In genomic region chr11:76337469-76337868, GRCh38 we compare ENCODE assay signal across 26 cellular contexts.
"Had no signal": no experiment of that assay in that cellular context is flagged by ENCODE, and none has a peak within 500 bp of the region (broad histone marks: within the 10 kb centered on the region; RNA-seq: fewer than 3 reads in every experiment).

No MANE protein-coding gene starts in this region.

- H3K27me3 ChIP-seq: esophagus squamous epithelium, right atrium auricular region, suprapubic skin, tibial artery, upper lobe of right lung had no signal

- H3K4me1 Mint-ChIP-seq: neural crest cell had no signal

- H3K4me1 ChIP-seq: suprapubic skin, upper lobe of right lung had no signal

- DNase-seq: activated CD4-positive, alpha-beta T cell treated with anti-CD3 and anti-CD28 coated beads for 36 hours; activated CD4-positive, CD25-positive, alpha-beta regulatory T cell; activated CD8-positive, alpha-beta memory T cell treated with anti-CD3 and anti-CD28 coated beads for 24 hours; activated gamma-delta T cell; activated naive CD4-positive, alpha-beta T cell treated with anti-CD3 and anti-CD28 coated beads, Interleukin-2, amount 10 ng/mL, durations not matched to agents 7 days and 5 days; activated naive CD8-positive, alpha-beta T cell treated with anti-CD3 and anti-CD28 coated beads, Interleukin-2, amount 10 ng/mL, durations not matched to agents 7 days and 5 days; dermis blood vessel endothelial cell; effector CD4-positive, alpha-beta T cell; esophagus squamous epithelium; foreskin melanocyte; kidney glomerular epithelial cell; lower lobe of right lung; mesenchymal stem cell; naive thymus-derived CD8-positive, alpha-beta T cell; occipital lobe; stimulated activated CD4-positive, alpha-beta T cell treated with anti-CD3 and anti-CD28 coated beads, Interleukin-15, amount 100 ng/mL, for 24 hours; stimulated activated CD4-positive, alpha-beta T cell treated with anti-CD3 and anti-CD28 coated beads, Interleukin-2, amount 100 ng/mL, for 24 hours; stimulated activated naive CD4-positive, alpha-beta T cell; tibial artery; upper lobe of right lung had no signal

- H3K36me3 ChIP-seq: esophagus squamous epithelium, lower lobe of right lung, right atrium auricular region, suprapubic skin, tibial artery, upper lobe of right lung had no signal

- H3K27me3 Mint-ChIP-seq: activated CD4-positive, alpha-beta T cell treated with anti-CD3 and anti-CD28 coated beads for 36 hours had no signal

- H3K4me3 ChIP-seq: esophagus squamous epithelium, lower lobe of right lung, right atrium auricular region, suprapubic skin, tibial artery, upper lobe of right lung had no signal

- H3K36me3 Mint-ChIP-seq: activated naive CD8-positive, alpha-beta T cell treated with anti-CD3 and anti-CD28 coated beads, Interleukin-2, amount 10 ng/mL, durations not matched to agents 7 days and 5 days had no signal

- ATAC-seq: activated CD4-positive, alpha-beta T cell treated with anti-CD3 and anti-CD28 coated beads for 36 hours; left lobe of liver; naive thymus-derived CD8-positive, alpha-beta T cell had no signal

- H3K27ac Mint-ChIP-seq: activated CD4-positive, alpha-beta T cell treated with anti-CD3 and anti-CD28 coated beads for 36 hours; activated naive CD4-positive, alpha-beta T cell treated with anti-CD3 and anti-CD28 coated beads, Interleukin-2, amount 10 ng/mL, durations not matched to agents 7 days and 5 days; activated naive CD8-positive, alpha-beta T cell treated with anti-CD3 and anti-CD28 coated beads, Interleukin-2, amount 10 ng/mL, durations not matched to agents 7 days and 5 days; activated T-helper 1 cell treated with anti-CD3 and anti-CD28 coated beads, Interleukin-12 subunit alpha, Interleukin-12 subunit beta, Interleukin-2, Interleukin-4 antibody, amounts not matched to agents 30 ng/mL and 10 ng/mL and 1 ng/mL, durations not matched to agents 14 hours and 24 hours and 36 hours; naive thymus-derived CD8-positive, alpha-beta T cell had no signal

- H3K9me3 ChIP-seq: right atrium auricular region, suprapubic skin, tibial artery had no signal

- H3K27ac ChIP-seq: epithelial cell of prostate, lower lobe of right lung, right atrium auricular region, suprapubic skin, upper lobe of right lung had no signal

- H3K4me3 Mint-ChIP-seq: activated CD4-positive, alpha-beta T cell treated with anti-CD3 and anti-CD28 coated beads for 36 hours; activated naive CD4-positive, alpha-beta T cell treated with anti-CD3 and anti-CD28 coated beads, Interleukin-2, amount 10 ng/mL, durations not matched to agents 7 days and 5 days; activated naive CD8-positive, alpha-beta T cell treated with anti-CD3 and anti-CD28 coated beads, Interleukin-2, amount 10 ng/mL, durations not matched to agents 7 days and 5 days; activated T-helper 1 cell treated with anti-CD3 and anti-CD28 coated beads, Interleukin-12 subunit alpha, Interleukin-12 subunit beta, Interleukin-2, Interleukin-4 antibody, amounts not matched to agents 30 ng/mL and 10 ng/mL and 1 ng/mL, durations not matched to agents 14 hours and 24 hours and 36 hours; naive thymus-derived CD8-positive, alpha-beta T cell; neural crest cell had no signal
